ENCODE assay signal across 1 cellular context in genomic region chr3:65597952-65598413, GRCh38.
TF ChIP-seq lines count a peak whose summit lies in the region.

No MANE protein-coding gene starts in this region.

TF ChIP-seq in K562, 482 proteins besides CTCF, POLR2A, EP300 and RAD21 (continued from another document):
- TF ChIP-seq ZBTB33 (CRISPR knock-in tag; IDR thresholded peaks at IDR 0.05) = peak; percentile 37; the same call in 1 of the 2 replicates
- TF ChIP-seq KAT7 (CRISPR knock-in tag; IDR thresholded peaks at IDR 0.05; ENCODE audit: borderline replicate concordance) = no peak
- peak; percentile 61 for TF ChIP-seq MGA (IDR thresholded peaks at IDR 0.05)
- no peak for TF ChIP-seq STAT5A (IDR thresholded peaks at IDR 0.05; ENCODE audit: borderline replicate concordance, low read length)
- no peak for TF ChIP-seq BRCA1 (IDR thresholded peaks at IDR 0.05)
- no peak for TF ChIP-seq BRCA1 (CRISPR knock-in tag; IDR thresholded peaks at IDR 0.05)
- no peak for TF ChIP-seq ZNF766 (CRISPR knock-in tag; conservative IDR thresholded peaks at IDR 0.05)
- 0 out of 2 replicates have a peak, but pooled peaks have one; percentile 42 for TF ChIP-seq ZBTB7A (IDR thresholded peaks at IDR 0.05; ENCODE audit: borderline replicate concordance, control insufficient read depth, low read depth, low read length)
